8 cellular contexts compared by ENCODE assay signal in the genomic region with DNA sequence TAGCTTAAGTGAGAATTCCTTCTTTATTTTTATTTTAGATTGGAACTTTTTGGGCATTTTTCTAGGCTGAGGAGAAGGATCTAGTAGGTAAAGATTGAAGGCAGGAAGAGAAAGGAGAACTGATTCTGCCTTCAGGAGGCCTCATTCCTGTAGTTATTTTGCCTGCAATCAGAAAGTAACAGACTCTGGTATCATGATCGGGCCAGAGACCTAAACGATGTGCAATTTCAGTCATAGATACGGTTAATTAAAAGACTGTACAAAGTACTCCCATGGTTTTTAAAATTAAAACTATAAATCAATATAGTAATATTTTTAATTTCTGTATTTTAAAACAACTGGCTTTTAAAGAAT. TPM values are rescaled to one million over a fixed set of nuclear protein-coding genes. Genes with fewer than 3 reads are reported as not detected.
DNase-seq lines count a peak whose midpoint lies in the region; ATAC-seq lines count a peak whose summit lies in the region.
"Not testable (repeated sequence)": the region's sequence is repeated elsewhere in the genome, so short reads cannot be mapped to it uniquely, and the experiment has no call there.

No MANE protein-coding gene starts in this region.

- intact Hi-C loops in activated CD4-positive, alpha-beta T cell treated with anti-CD3 and anti-CD28 coated beads for 36 hours (cut with DNase I, micrococcal nuclease), result not testable (repeated sequence)

- not testable (repeated sequence) for H3K9me3 Mint-ChIP-seq in activated CD4-positive, alpha-beta T cell treated with anti-CD3 and anti-CD28 coated beads for 36 hours (ENCODE audit: low read depth); naive thymus-derived CD8-positive, alpha-beta T cell

- not testable (repeated sequence) for DNase-seq in activated CD4-positive, alpha-beta T cell treated with anti-CD3 and anti-CD28 coated beads for 36 hours; naive thymus-derived CD8-positive, alpha-beta T cell

- CTCF ChIA-PET in activated CD4-positive, alpha-beta T cell treated with anti-CD3 and anti-CD28 coated beads for 36 hours (lab: Charles Lee), result not testable (repeated sequence)

- ATAC-seq in GM18517 (IDR thresholded peaks at IDR 0.05; ENCODE audit: unreplicated experiment) (peak; percentile 44), GM19035 (IDR thresholded peaks at IDR 0.05; ENCODE audit: unreplicated experiment) (peak; percentile 35), GM21390 (IDR thresholded peaks at IDR 0.05; ENCODE audit: unreplicated experiment) (peak; percentile 47), HG02610 (IDR thresholded peaks at IDR 0.05; ENCODE audit: unreplicated experiment) (peak; percentile 38), HG02943 (IDR thresholded peaks at IDR 0.05; ENCODE audit: low read depth, unreplicated experiment) (peak; percentile 43), HG03378 (IDR thresholded peaks at IDR 0.05; ENCODE audit: unreplicated experiment) (peak; percentile 35)
- peak; percentile 52 for ATAC-seq in activated CD4-positive, alpha-beta T cell treated with anti-CD3 and anti-CD28 coated beads for 36 hours
- ATAC-seq in naive thymus-derived CD8-positive, alpha-beta T cell, result peak; percentile 18 to 42

- H3K27ac Mint-ChIP-seq in activated CD4-positive, alpha-beta T cell treated with anti-CD3 and anti-CD28 coated beads for 36 hours; naive thymus-derived CD8-positive, alpha-beta T cell: not testable (repeated sequence)

- POLR2A ChIA-PET in activated CD4-positive, alpha-beta T cell treated with anti-CD3 and anti-CD28 coated beads for 36 hours (lab: Charles Lee); naive thymus-derived CD8-positive, alpha-beta T cell (lab: Charles Lee): not testable (repeated sequence)

- H3K4me3 Mint-ChIP-seq in activated CD4-positive, alpha-beta T cell treated with anti-CD3 and anti-CD28 coated beads for 36 hours; naive thymus-derived CD8-positive, alpha-beta T cell: not testable (repeated sequence)

- H3K27me3 Mint-ChIP-seq in activated CD4-positive, alpha-beta T cell treated with anti-CD3 and anti-CD28 coated beads for 36 hours; naive thymus-derived CD8-positive, alpha-beta T cell: not testable (repeated sequence)

- not testable (repeated sequence) for H3K4me1 Mint-ChIP-seq in activated CD4-positive, alpha-beta T cell treated with anti-CD3 and anti-CD28 coated beads for 36 hours; naive thymus-derived CD8-positive, alpha-beta T cell

- not testable (repeated sequence) for H3K36me3 Mint-ChIP-seq in activated CD4-positive, alpha-beta T cell treated with anti-CD3 and anti-CD28 coated beads for 36 hours (ENCODE audit: low read depth); naive thymus-derived CD8-positive, alpha-beta T cell

RNA-seq across cellular contexts. Expression of gene NOTCH2NLA, which starts 54.7 kb away (rescaled TPM):
- total RNA-seq in activated CD4-positive, alpha-beta T cell treated with anti-CD3 and anti-CD28 coated beads for 36 hours, result 10 to 100 TPM; 19.2 to 20.2 TPM
- total RNA-seq in naive thymus-derived CD8-positive, alpha-beta T cell, result 10 to 100 TPM; 59.8 to 62.9 TPM
- polyA plus RNA-seq in naive thymus-derived CD8-positive, alpha-beta T cell, result 10 to 100 TPM; 11.9 to 13.4 (median 13.4) TPM
